11 cellular contexts compared by ENCODE assay signal in genomic region chr15:75149911-75150709, GRCh38. TPM values are rescaled to one million over a fixed set of nuclear protein-coding genes. Genes with fewer than 3 reads are reported as not detected.
DNase-seq lines count a peak whose midpoint lies in the region; ATAC-seq and TF ChIP-seq lines count a peak whose summit lies in the region.
"Had no signal": no experiment of that assay in that cellular context is flagged by ENCODE, and none has a peak within 500 bp of the region (broad histone marks: within the 10 kb centered on the region; RNA-seq: fewer than 3 reads in every experiment).

No MANE protein-coding gene starts in this region.

- H3K9me3 ChIP-seq in right cardiac atrium (ENCODE audit: control insufficient read depth, low read length): no peaks in the 10 kb centered on the region
- H3K9me3 ChIP-seq in RWPE2 (ENCODE audit: severe bottlenecking): no peaks in the 10 kb centered on the region

- no peak for TF ChIP-seq CTCF in RWPE2 (IDR thresholded peaks at IDR 0.05; ENCODE audit: poor library complexity, severe bottlenecking)

- H3K27me3 ChIP-seq in right cardiac atrium (ENCODE audit: control insufficient read depth, insufficient read depth): no peaks in the 10 kb centered on the region
- H3K27me3 ChIP-seq in RWPE2 (ENCODE audit: insufficient read depth, poor library complexity, severe bottlenecking): no peaks in the 10 kb centered on the region
- H3K27me3 ChIP-seq: tibial artery had no signal

- H3K36me3 ChIP-seq in RWPE2 (ENCODE audit: low read depth): no peaks in the 10 kb centered on the region
- H3K36me3 ChIP-seq: tibial artery had no signal

- peak; percentile 33 for ATAC-seq in left ventricle myocardium superior
- ATAC-seq in right cardiac atrium: no peak
- ATAC-seq in RWPE2 (ENCODE audit: low read depth): peak; percentile 93
- no peak for ATAC-seq in HG03045 (IDR thresholded peaks at IDR 0.05; ENCODE audit: unreplicated experiment)

- H3K4me3 ChIP-seq in right cardiac atrium (ENCODE audit: low read length) (no peak overlapping the region), RWPE2 (ENCODE audit: severe bottlenecking) (no peak overlapping the region)
- H3K4me3 ChIP-seq: tibial artery had no signal

- DNase-seq in left ventricle myocardium superior (no peak), right cardiac atrium (no peak), RWPE2 (ENCODE audit: low spot score) (peak; percentile 93), fibroblast of peridontal ligament (ENCODE audit: extremely low read depth) (peak; percentile 82), stromal cell of bone marrow (ENCODE audit: low read depth) (peak; percentile 82), NCI-H1105 (lab: John Stamatoyannopoulos, UW) (no peak), globus pallidus (ENCODE audit: low spot score) (no peak)
- DNase-seq: activated B cell treated with CpG ODN at 0.5 μM for 24 hours; CD4-positive, alpha-beta T cell; tibial artery had no signal

- H3K27ac ChIP-seq in right cardiac atrium (ENCODE audit: low read length) (no peak overlapping the region), RWPE2 (ENCODE audit: poor library complexity, severe bottlenecking) (peak overlapping the region; percentile 71)

- 82% methylated on average over 4 of the region's 4 CpGs for WGBS in right cardiac atrium

- no peaks in the 10 kb centered on the region for H3K4me1 ChIP-seq in right cardiac atrium (ENCODE audit: control insufficient read depth, insufficient read depth, low read length)
- H3K4me1 ChIP-seq in RWPE2 (ENCODE audit: insufficient read depth, poor library complexity, severe bottlenecking): peaks cover 11% of the 10 kb centered on the region

- intact Hi-C loops in left ventricle myocardium superior (cut with micrococcal nuclease) (no loop called here), right cardiac atrium (cut with DNase I) (no loop called here)

RNA-seq across cellular contexts. Expression of gene C15orf39, which starts 51.6 kb away (rescaled TPM):
- total RNA-seq in left ventricle myocardium superior (14.8 TPM), right cardiac atrium (10 to 100 TPM in 2 of 4 donors, 1 to 10 TPM in 2; 7.4 to 12.7 (median 9.1) TPM)
- polyA plus RNA-seq in right cardiac atrium: 5.3 TPM

Comparison
In these comparisons a context has a peak if more than half of its experiments do, and no peak if none do; other contexts are left out.
1. ATAC-seq: peak in left ventricle myocardium superior (single experiment) and RWPE2 (single experiment); none in right cardiac atrium (0 of 2) and HG03045 (single experiment).
2. DNase-seq: peak in RWPE2 (single experiment), fibroblast of peridontal ligament (single experiment) and stromal cell of bone marrow (single experiment); none in left ventricle myocardium superior (single experiment), right cardiac atrium (0 of 3), NCI-H1105 (single experiment) and globus pallidus (single experiment).